In the genomic region with DNA sequence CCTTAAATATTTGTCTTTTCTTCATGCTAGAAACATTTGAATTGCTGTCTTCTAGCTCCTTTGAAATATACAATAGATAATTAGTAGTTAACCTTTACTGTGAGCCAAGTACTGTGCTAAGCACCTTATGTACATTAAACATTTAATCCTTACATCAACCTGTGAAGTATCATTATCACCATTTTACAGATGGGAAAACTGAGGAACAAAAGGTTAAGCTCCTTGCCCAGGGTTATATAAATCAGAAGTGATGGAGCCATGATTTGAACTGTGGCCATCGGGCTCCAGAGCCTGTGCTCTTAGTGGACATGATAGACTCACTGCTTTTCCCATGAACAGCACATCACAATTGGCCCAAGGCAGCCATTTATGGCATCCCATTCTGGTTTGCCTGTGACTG, we compare ENCODE assay signal across 1 cellular context.
A peak's percentile ranks its signal among the peaks of the same experiment; 100 is the strongest.
TF ChIP-seq lines count a peak whose summit lies in the region.

No MANE protein-coding gene starts in this region.

TF ChIP-seq in HepG2, 621 proteins besides CTCF, POLR2A, EP300 and RAD21 (continued from another document):
- TF ChIP-seq, protein P1, sequence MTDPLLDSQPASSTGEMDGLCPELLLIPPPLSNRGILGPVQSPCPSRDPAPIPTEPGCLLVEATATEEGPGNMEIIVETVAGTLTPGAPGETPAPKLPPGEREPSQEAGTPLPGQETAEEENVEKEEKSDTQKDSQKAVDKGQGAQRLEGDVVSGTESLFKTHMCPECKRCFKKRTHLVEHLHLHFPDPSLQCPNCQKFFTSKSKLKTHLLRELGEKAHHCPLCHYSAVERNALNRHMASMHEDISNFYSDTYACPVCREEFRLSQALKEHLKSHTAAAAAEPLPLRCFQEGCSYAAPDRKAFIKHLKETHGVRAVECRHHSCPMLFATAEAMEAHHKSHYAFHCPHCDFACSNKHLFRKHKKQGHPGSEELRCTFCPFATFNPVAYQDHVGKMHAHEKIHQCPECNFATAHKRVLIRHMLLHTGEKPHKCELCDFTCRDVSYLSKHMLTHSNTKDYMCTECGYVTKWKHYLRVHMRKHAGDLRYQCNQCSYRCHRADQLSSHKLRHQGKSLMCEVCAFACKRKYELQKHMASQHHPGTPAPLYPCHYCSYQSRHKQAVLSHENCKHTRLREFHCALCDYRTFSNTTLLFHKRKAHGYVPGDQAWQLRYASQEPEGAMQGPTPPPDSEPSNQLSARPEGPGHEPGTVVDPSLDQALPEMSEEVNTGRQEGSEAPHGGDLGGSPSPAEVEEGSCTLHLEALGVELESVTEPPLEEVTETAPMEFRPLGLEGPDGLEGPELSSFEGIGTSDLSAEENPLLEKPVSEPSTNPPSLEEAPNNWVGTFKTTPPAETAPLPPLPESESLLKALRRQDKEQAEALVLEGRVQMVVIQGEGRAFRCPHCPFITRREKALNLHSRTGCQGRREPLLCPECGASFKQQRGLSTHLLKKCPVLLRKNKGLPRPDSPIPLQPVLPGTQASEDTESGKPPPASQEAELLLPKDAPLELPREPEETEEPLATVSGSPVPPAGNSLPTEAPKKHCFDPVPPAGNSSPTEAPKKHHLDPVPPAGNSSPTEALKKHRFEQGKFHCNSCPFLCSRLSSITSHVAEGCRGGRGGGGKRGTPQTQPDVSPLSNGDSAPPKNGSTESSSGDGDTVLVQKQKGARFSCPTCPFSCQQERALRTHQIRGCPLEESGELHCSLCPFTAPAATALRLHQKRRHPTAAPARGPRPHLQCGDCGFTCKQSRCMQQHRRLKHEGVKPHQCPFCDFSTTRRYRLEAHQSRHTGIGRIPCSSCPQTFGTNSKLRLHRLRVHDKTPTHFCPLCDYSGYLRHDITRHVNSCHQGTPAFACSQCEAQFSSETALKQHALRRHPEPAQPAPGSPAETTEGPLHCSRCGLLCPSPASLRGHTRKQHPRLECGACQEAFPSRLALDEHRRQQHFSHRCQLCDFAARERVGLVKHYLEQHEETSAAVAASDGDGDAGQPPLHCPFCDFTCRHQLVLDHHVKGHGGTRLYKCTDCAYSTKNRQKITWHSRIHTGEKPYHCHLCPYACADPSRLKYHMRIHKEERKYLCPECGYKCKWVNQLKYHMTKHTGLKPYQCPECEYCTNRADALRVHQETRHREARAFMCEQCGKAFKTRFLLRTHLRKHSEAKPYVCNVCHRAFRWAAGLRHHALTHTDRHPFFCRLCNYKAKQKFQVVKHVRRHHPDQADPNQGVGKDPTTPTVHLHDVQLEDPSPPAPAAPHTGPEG (CRISPR knock-in tag; IDR thresholded peaks at IDR 0.05) = no peak
- TF ChIP-seq ZNF629 (CRISPR knock-in tag; conservative IDR thresholded peaks at IDR 0.05) (peak; percentile 90), ZNF564 (CRISPR knock-in tag; IDR thresholded peaks at IDR 0.05) (no peak), SIX4 (CRISPR knock-in tag; IDR thresholded peaks at IDR 0.05) (no peak), ZNF605 (CRISPR knock-in tag; IDR thresholded peaks at IDR 0.05) (no peak), MYC (CRISPR knock-in tag; IDR thresholded peaks at IDR 0.05; ENCODE audit: borderline replicate concordance) (no peak), ZSCAN29 (CRISPR knock-in tag; conservative IDR thresholded peaks at IDR 0.05) (no peak), ZNF44 (CRISPR knock-in tag; IDR thresholded peaks at IDR 0.05) (no peak), MEIS2 (CRISPR knock-in tag; IDR thresholded peaks at IDR 0.05) (no peak), SRF (IDR thresholded peaks at IDR 0.05; ENCODE audit: low read depth, low read length) (no peak), ZNF335 (CRISPR knock-in tag; IDR thresholded peaks at IDR 0.05) (no peak), ZFP82 (CRISPR knock-in tag; IDR thresholded peaks at IDR 0.05; ENCODE audit: borderline replicate concordance) (no peak), GFI1 (CRISPR knock-in tag; IDR thresholded peaks at IDR 0.05; ENCODE audit: borderline replicate concordance) (0 out of 2 replicates have a peak, but pooled peaks have one; percentile 27), SAFB2 (CRISPR knock-in tag; IDR thresholded peaks at IDR 0.05; ENCODE audit: borderline replicate concordance, low read depth) (no peak), STAT5B (CRISPR knock-in tag; IDR thresholded peaks at IDR 0.05) (no peak), NFE2L2 (IDR thresholded peaks at IDR 0.05; ENCODE audit: low read length) (no peak), TARDBP (CRISPR knock-in tag; IDR thresholded peaks at IDR 0.05) (0 out of 2 replicates have a peak, but pooled peaks have one; percentile 9)
- TF ChIP-seq, protein P2, sequence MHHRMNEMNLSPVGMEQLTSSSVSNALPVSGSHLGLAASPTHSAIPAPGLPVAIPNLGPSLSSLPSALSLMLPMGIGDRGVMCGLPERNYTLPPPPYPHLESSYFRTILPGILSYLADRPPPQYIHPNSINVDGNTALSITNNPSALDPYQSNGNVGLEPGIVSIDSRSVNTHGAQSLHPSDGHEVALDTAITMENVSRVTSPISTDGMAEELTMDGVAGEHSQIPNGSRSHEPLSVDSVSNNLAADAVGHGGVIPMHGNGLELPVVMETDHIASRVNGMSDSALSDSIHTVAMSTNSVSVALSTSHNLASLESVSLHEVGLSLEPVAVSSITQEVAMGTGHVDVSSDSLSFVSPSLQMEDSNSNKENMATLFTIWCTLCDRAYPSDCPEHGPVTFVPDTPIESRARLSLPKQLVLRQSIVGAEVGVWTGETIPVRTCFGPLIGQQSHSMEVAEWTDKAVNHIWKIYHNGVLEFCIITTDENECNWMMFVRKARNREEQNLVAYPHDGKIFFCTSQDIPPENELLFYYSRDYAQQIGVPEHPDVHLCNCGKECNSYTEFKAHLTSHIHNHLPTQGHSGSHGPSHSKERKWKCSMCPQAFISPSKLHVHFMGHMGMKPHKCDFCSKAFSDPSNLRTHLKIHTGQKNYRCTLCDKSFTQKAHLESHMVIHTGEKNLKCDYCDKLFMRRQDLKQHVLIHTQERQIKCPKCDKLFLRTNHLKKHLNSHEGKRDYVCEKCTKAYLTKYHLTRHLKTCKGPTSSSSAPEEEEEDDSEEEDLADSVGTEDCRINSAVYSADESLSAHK (CRISPR knock-in tag; IDR thresholded peaks at IDR 0.05; ENCODE audit: borderline replicate concordance) = no peak
- TF ChIP-seq, protein P3, sequence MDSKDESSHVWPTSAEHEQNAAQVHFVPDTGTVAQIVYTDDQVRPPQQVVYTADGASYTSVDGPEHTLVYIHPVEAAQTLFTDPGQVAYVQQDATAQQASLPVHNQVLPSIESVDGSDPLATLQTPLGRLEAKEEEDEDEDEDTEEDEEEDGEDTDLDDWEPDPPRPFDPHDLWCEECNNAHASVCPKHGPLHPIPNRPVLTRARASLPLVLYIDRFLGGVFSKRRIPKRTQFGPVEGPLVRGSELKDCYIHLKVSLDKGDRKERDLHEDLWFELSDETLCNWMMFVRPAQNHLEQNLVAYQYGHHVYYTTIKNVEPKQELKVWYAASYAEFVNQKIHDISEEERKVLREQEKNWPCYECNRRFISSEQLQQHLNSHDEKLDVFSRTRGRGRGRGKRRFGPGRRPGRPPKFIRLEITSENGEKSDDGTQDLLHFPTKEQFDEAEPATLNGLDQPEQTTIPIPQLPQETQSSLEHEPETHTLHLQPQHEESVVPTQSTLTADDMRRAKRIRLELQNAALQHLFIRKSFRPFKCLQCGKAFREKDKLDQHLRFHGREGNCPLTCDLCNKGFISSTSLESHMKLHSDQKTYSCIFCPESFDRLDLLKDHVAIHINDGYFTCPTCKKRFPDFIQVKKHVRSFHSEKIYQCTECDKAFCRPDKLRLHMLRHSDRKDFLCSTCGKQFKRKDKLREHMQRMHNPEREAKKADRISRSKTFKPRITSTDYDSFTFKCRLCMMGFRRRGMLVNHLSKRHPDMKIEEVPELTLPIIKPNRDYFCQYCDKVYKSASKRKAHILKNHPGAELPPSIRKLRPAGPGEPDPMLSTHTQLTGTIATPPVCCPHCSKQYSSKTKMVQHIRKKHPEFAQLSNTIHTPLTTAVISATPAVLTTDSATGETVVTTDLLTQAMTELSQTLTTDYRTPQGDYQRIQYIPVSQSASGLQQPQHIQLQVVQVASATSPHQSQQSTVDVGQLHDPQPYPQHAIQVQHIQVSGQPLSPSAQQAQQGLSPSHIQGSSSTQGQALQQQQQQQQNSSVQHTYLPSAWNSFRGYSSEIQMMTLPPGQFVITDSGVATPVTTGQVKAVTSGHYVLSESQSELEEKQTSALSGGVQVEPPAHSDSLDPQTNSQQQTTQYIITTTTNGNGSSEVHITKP (CRISPR knock-in tag; IDR thresholded peaks at IDR 0.05; ENCODE audit: low read depth) = no peak
- TF ChIP-seq, protein P4, sequence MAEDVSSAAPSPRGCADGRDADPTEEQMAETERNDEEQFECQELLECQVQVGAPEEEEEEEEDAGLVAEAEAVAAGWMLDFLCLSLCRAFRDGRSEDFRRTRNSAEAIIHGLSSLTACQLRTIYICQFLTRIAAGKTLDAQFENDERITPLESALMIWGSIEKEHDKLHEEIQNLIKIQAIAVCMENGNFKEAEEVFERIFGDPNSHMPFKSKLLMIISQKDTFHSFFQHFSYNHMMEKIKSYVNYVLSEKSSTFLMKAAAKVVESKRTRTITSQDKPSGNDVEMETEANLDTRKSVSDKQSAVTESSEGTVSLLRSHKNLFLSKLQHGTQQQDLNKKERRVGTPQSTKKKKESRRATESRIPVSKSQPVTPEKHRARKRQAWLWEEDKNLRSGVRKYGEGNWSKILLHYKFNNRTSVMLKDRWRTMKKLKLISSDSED (CRISPR knock-in tag; IDR thresholded peaks at IDR 0.05) = no peak
- TF ChIP-seq, protein P5, sequence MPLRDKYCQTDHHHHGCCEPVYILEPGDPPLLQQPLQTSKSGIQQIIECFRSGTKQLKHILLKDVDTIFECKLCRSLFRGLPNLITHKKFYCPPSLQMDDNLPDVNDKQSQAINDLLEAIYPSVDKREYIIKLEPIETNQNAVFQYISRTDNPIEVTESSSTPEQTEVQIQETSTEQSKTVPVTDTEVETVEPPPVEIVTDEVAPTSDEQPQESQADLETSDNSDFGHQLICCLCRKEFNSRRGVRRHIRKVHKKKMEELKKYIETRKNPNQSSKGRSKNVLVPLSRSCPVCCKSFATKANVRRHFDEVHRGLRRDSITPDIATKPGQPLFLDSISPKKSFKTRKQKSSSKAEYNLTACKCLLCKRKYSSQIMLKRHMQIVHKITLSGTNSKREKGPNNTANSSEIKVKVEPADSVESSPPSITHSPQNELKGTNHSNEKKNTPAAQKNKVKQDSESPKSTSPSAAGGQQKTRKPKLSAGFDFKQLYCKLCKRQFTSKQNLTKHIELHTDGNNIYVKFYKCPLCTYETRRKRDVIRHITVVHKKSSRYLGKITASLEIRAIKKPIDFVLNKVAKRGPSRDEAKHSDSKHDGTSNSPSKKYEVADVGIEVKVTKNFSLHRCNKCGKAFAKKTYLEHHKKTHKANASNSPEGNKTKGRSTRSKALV (CRISPR knock-in tag; IDR thresholded peaks at IDR 0.05) = no peak
- TF ChIP-seq, protein P6, sequence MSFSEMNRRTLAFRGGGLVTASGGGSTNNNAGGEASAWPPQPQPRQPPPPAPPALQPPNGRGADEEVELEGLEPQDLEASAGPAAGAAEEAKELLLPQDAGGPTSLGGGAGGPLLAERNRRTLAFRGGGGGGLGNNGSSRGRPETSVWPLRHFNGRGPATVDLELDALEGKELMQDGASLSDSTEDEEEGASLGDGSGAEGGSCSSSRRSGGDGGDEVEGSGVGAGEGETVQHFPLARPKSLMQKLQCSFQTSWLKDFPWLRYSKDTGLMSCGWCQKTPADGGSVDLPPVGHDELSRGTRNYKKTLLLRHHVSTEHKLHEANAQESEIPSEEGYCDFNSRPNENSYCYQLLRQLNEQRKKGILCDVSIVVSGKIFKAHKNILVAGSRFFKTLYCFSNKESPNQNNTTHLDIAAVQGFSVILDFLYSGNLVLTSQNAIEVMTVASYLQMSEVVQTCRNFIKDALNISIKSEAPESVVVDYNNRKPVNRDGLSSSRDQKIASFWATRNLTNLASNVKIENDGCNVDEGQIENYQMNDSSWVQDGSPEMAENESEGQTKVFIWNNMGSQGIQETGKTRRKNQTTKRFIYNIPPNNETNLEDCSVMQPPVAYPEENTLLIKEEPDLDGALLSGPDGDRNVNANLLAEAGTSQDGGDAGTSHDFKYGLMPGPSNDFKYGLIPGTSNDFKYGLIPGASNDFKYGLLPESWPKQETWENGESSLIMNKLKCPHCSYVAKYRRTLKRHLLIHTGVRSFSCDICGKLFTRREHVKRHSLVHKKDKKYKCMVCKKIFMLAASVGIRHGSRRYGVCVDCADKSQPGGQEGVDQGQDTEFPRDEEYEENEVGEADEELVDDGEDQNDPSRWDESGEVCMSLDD (CRISPR knock-in tag; IDR thresholded peaks at IDR 0.05; ENCODE audit: borderline replicate concordance) = 0 out of 2 replicates have a peak, but pooled peaks have one; percentile 1
- TF ChIP-seq, protein P7, sequence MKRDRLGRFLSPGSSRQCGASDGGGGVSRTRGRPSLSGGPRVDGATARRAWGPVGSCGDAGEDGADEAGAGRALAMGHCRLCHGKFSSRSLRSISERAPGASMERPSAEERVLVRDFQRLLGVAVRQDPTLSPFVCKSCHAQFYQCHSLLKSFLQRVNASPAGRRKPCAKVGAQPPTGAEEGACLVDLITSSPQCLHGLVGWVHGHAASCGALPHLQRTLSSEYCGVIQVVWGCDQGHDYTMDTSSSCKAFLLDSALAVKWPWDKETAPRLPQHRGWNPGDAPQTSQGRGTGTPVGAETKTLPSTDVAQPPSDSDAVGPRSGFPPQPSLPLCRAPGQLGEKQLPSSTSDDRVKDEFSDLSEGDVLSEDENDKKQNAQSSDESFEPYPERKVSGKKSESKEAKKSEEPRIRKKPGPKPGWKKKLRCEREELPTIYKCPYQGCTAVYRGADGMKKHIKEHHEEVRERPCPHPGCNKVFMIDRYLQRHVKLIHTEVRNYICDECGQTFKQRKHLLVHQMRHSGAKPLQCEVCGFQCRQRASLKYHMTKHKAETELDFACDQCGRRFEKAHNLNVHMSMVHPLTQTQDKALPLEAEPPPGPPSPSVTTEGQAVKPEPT (CRISPR knock-in tag; IDR thresholded peaks at IDR 0.05; ENCODE audit: low read depth) = no peak
